Comparison of ENCODE assay signal across 9 cellular contexts in the genomic region with DNA sequence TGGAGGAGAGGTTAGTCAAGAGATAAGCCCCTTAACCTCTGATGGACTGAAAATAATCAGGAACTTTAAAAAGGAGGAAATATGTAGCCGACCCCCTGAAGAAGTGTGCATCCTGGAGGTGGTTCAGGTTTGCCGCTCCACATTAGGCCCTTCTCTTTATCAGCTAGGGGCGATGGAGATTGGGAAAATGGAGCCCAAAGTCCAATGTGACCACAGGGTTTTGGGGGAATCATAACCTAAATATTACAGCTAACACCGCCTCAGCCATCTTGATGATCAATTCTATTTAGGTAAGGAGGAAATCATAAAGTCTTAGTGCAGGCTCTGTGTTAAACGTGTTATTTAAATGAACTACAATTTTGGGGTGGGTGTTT. TPM values are rescaled to one million over a fixed set of nuclear protein-coding genes. Genes with fewer than 3 reads are reported as not detected.
DNase-seq lines count a peak whose midpoint lies in the region; ATAC-seq and TF ChIP-seq lines count a peak whose summit lies in the region.
"Had no signal": no experiment of that assay in that cellular context is flagged by ENCODE, and none has a peak within 500 bp of the region (broad histone marks: within the 10 kb centered on the region; RNA-seq: fewer than 3 reads in every experiment).

No MANE protein-coding gene starts in this region.

- H3K27ac ChIP-seq in WERI-Rb-1 (no peak overlapping the region), gastroesophageal sphincter (peak overlapping the region in 3 of 4 donors; percentile 52 to 97 (median 92)), skin epidermis (peak overlapping the region in 15 of 21 experiments; percentile 51 to 98 (median 92))

- H3K4me3 ChIP-seq in H7 (ENCODE audit: insufficient read depth, low read depth, low read length) (peak overlapping the region; percentile 61), WERI-Rb-1 (ENCODE audit: low read depth, low read length) (peak overlapping the region; percentile 82), gastroesophageal sphincter (peak overlapping the region; percentile 76 to 80), skin epidermis (peak overlapping the region; percentile 56 to 83 (median 69))

- H3K9me3 ChIP-seq in WERI-Rb-1 (ENCODE audit: severe bottlenecking) (no peaks in the 10 kb centered on the region), gastroesophageal sphincter (no peaks in the 10 kb centered on the region)

- no peak for TF ChIP-seq POLR2A in gastroesophageal sphincter (IDR thresholded peaks at IDR 0.05)

- 81 to 96% methylated on average over 4 to 5 of the region's 5 CpGs for WGBS in gastroesophageal sphincter (ENCODE audit: low coverage in 1 of 2), 2 donors

- H3K36me3 ChIP-seq in H7 (replicated peaks; ENCODE audit: control insufficient read depth, insufficient read depth, low read length) (peaks cover 2% of the 10 kb centered on the region), WERI-Rb-1 (peaks cover 15% of the 10 kb centered on the region), gastroesophageal sphincter (peaks cover 0 to 9% of the 10 kb centered on the region in 2 donors)

- ATAC-seq in gastroesophageal sphincter = no peak
- ATAC-seq in GM21360 (IDR thresholded peaks at IDR 0.05; ENCODE audit: unreplicated experiment) = no peak

- TF ChIP-seq CTCF in WERI-Rb-1 (IDR thresholded peaks at IDR 0.05; ENCODE audit: low read depth, low read length) (no peak), gastroesophageal sphincter (IDR thresholded peaks at IDR 0.05) (no peak)

- no peak for TF ChIP-seq EP300 in gastroesophageal sphincter (IDR thresholded peaks at IDR 0.05)

- H3K27me3 ChIP-seq in H7 (ENCODE audit: control insufficient read depth, insufficient read depth, low read length) (no peaks in the 10 kb centered on the region), WERI-Rb-1 (ENCODE audit: insufficient read depth, low read depth, severe bottlenecking) (no peaks in the 10 kb centered on the region), gastroesophageal sphincter (no peaks in the 10 kb centered on the region)

- peaks cover 5 to 71% (median 7%) of the 10 kb centered on the region in 3 donors for H3K4me1 ChIP-seq in gastroesophageal sphincter

- DNase-seq in H7 (no peak), WERI-Rb-1 (no peak), occipital lobe (lab: John Stamatoyannopoulos, UW) (no peak), NOMO-1 treated with DMSO at 0.1 percent for 48 hours (lab: John Stamatoyannopoulos, UW; ENCODE audit: unreplicated experiment) (no peak), SK-N-DZ (ENCODE audit: low spot score) (no peak)
- DNase-seq: SIG-M5 had no signal

RNA-seq across cellular contexts. Expression of gene OGFRL1, which starts 1.2 kb away (rescaled TPM):
- 4.2 and 4.9 TPM in 2 replicates for total RNA-seq in H7 (2014; rRNA removed; shearing (Covaris generic))
- total RNA-seq in gastroesophageal sphincter = 10 to 100 TPM; 29.0 to 52.3 (median 46.5) TPM
- 39.8 TPM for total RNA-seq in occipital lobe
- 3.3 and 3.4 TPM in 2 replicates for polyA plus RNA-seq in SK-N-DZ (2014; cell fraction: cytosol; rRNA removed)
- 1.8 and 2.1 TPM in 2 replicates for polyA plus RNA-seq in SK-N-DZ (2014; cell fraction: nucleus; rRNA removed)
